17 cellular contexts compared by ENCODE assay signal in genomic region chr15:80026310-80026709, GRCh38.
"Had no signal": no experiment of that assay in that cellular context is flagged by ENCODE, and none has a peak within 500 bp of the region (broad histone marks: within the 10 kb centered on the region; RNA-seq: fewer than 3 reads in every experiment).

No MANE protein-coding gene starts in this region.

- DNase-seq: activated CD4-positive, alpha-beta T cell treated with anti-CD3 and anti-CD28 coated beads for 36 hours; activated effector memory CD4-positive, alpha-beta T cell treated with anti-CD3 and anti-CD28 coated beads, Interleukin-2, amount 50 U/mL, for 16 hours; anterior cingulate cortex; dermis blood vessel endothelial cell; esophagus squamous epithelium; foreskin fibroblast; heart left ventricle; islet precursor cell; left ventricle myocardium inferior; mesenchymal stem cell; stimulated activated CD4-positive, alpha-beta T cell treated with anti-CD3 and anti-CD28 coated beads, Interleukin-4, amount 100 ng/mL, for 1 hour; stomach; uterus; WERI-Rb-1 had no signal

- ATAC-seq: activated CD4-positive, alpha-beta T cell treated with anti-CD3 and anti-CD28 coated beads for 36 hours; heart left ventricle had no signal

- H3K36me3 Mint-ChIP-seq: activated naive CD8-positive, alpha-beta T cell had no signal

- H3K4me3 Mint-ChIP-seq: activated CD4-positive, alpha-beta T cell treated with anti-CD3 and anti-CD28 coated beads for 36 hours; activated naive CD8-positive, alpha-beta T cell had no signal

- H3K27ac ChIP-seq: esophagus squamous epithelium, heart left ventricle, left ventricle myocardium inferior, parathyroid adenoma, stomach, thoracic aorta, uterus, WERI-Rb-1 had no signal

- H3K27ac Mint-ChIP-seq: activated CD4-positive, alpha-beta T cell treated with anti-CD3 and anti-CD28 coated beads for 36 hours; activated naive CD8-positive, alpha-beta T cell had no signal
